Comparison of ENCODE assay signal across 17 cellular contexts in genomic region chr2:28654981-28655322, GRCh38.
DNase-seq lines count a peak whose midpoint lies in the region; ATAC-seq, FAIRE-seq and TF ChIP-seq lines count a peak whose summit lies in the region.
"Had no signal": no experiment of that assay in that cellular context is flagged by ENCODE, and none has a peak within 500 bp of the region (broad histone marks: within the 10 kb centered on the region; RNA-seq: fewer than 3 reads in every experiment).

No MANE protein-coding gene starts in this region.

- H3K4ac ChIP-seq in IMR-90 (ENCODE audit: low read depth, low read length) = peak overlapping the region; percentile 9; the same call in 1 of the 2 replicates

- H3K4me3 Mint-ChIP-seq in activated T-helper 17 cell treated with anti-CD3 and anti-CD28 coated beads, Interleukin-2, amount 50 U/mL, for 72 hours = no peak overlapping the region
- H3K4me3 Mint-ChIP-seq: B cell had no signal

- TF ChIP-seq RAD21 in IMR-90 (IDR thresholded peaks at IDR 0.05; ENCODE audit: low read length) = no peak

- peak overlapping the region; percentile 69; the same call in 1 of the 2 replicates for H3K14ac ChIP-seq in IMR-90 (replicated peaks; ENCODE audit: low read depth, low read length)

- H4K91ac ChIP-seq in IMR-90 (ENCODE audit: insufficient read depth, low read depth, low read length) = no peak overlapping the region

- no peak for FAIRE-seq in H54 (lab: Jason Lieb, UNC)
- FAIRE-seq: GM12892 had no signal

- intact Hi-C loops in IMR-90 (cut with micrococcal nuclease) = no loop called here
- intact Hi-C loops in left colon (cut with DNase I, micrococcal nuclease) = no loop called here
- intact Hi-C loops in prostate gland (cut with DNase I) = no loop called here

- POLR2A ChIA-PET in IMR-90 (lab: Charles Lee; ENCODE audit: unreplicated experiment) = interaction anchor here (0.6 kb wide), 1 partner anchor 293 kb away, joined by 8 read pairs; no protein-coding TSS in a partner anchor

- H2BK5ac ChIP-seq in IMR-90 (ENCODE audit: low read depth, low read length, poor library complexity, severe bottlenecking) = no peak overlapping the region

- H3K4me1 Mint-ChIP-seq in activated T-helper 17 cell treated with anti-CD3 and anti-CD28 coated beads, Interleukin-2, amount 50 U/mL, for 72 hours = peaks cover 24% of the 10 kb centered on the region

- ATAC-seq in IMR-90 (ENCODE audit: low read depth) (no peak), left colon (peak; percentile 91)
- ATAC-seq in activated T-helper 17 cell treated with anti-CD3 and anti-CD28 coated beads, Interleukin-2, amount 50 U/mL, for 72 hours (replicated peaks) = no peak
- ATAC-seq: sciatic nerve had no signal

- H2AK5ac ChIP-seq in IMR-90 (ENCODE audit: low read depth, low read length) = no peak overlapping the region

- CTCF ChIA-PET in IMR-90 (lab: Yijun Ruan, JAX) = no interaction called here

- peaks cover 7% of the 10 kb centered on the region; the same call in 1 of the 2 replicates for H3K9me1 ChIP-seq in IMR-90 (ENCODE audit: insufficient read depth, low read length)

- no TSS peak for BruUV-seq in IMR-90 (replicated peaks; lab: Mats Ljungman, UMichigan)

- WGBS in IMR-90 (ENCODE audit: extremely low coverage in 2 of 2, insufficient read length in 1 of 2), 2 experiments = no CpG with 5 or more reads among the region's 2 CpGs
- WGBS in prostate gland = 30% methylated on average over 2 of the region's 2 CpGs

- no peak overlapping the region; the same call in 1 of the 2 replicates for H3K18ac ChIP-seq in IMR-90 (ENCODE audit: low read depth, low read length)

- H4K5ac ChIP-seq in IMR-90 (ENCODE audit: low read depth, low read length) = no peak overlapping the region

- no peak overlapping the region for H2AK9ac ChIP-seq in IMR-90 (replicated peaks; ENCODE audit: low read depth, low read length, poor library complexity)

- no peak overlapping the region for H2BK120ac ChIP-seq in IMR-90 (ENCODE audit: low read depth, low read length)

- in situ Hi-C loops in IMR-90 (cut with MboI; ENCODE audit: low sequenced_read_pairs) = no loop called here

- H3K27me3 Mint-ChIP-seq in activated T-helper 17 cell treated with anti-CD3 and anti-CD28 coated beads, Interleukin-2, amount 50 U/mL, for 72 hours = no peaks in the 10 kb centered on the region
- H3K27me3 Mint-ChIP-seq: B cell had no signal

- H2BK15ac ChIP-seq in IMR-90 (ENCODE audit: low read depth, low read length) = peak overlapping the region; percentile 57; the same call in 1 of the 3 replicates

- TF ChIP-seq CTCF in IMR-90 (conservative IDR thresholded peaks at IDR 0.05; ENCODE audit: low read depth, low read length) (no peak), prostate gland (IDR thresholded peaks at IDR 0.05) (no peak)

- H3K36me3 ChIP-seq in IMR-90 (ENCODE audit: control insufficient read depth, insufficient read depth, low read length) (no peaks in the 10 kb centered on the region), prostate gland (no peaks in the 10 kb centered on the region)
- H3K36me3 ChIP-seq: ascending aorta, MG63 had no signal

- H2BK20ac ChIP-seq in IMR-90 (ENCODE audit: low read depth, low read length) = no peak overlapping the region

- dilution Hi-C loops in IMR-90 (cut with HindIII; ENCODE audit: low sequenced_read_pairs, unreplicated experiment) = no loop called here

- H3K56ac ChIP-seq in IMR-90 (ENCODE audit: extremely low read depth, insufficient read depth, low read length) = no peak overlapping the region

- H3K27me3 ChIP-seq in IMR-90 (ENCODE audit: control insufficient read depth, insufficient read depth, low read length) (no peaks in the 10 kb centered on the region), prostate gland (replicated peaks; ENCODE audit: insufficient read depth) (no peaks in the 10 kb centered on the region)
- H3K27me3 ChIP-seq: ascending aorta, MG63 had no signal

- H3K27ac ChIP-seq in IMR-90 (ENCODE audit: insufficient read depth, low read length) (no peak overlapping the region), prostate gland (no peak overlapping the region)
- H3K27ac ChIP-seq: ascending aorta had no signal

- TF ChIP-seq POLR2A in IMR-90 (IDR thresholded peaks at IDR 0.05; ENCODE audit: low read depth, low read length) = no peak
- no peak for TF ChIP-seq POLR2A in H54 (IDR thresholded peaks at IDR 0.05; ENCODE audit: low read depth, low read length)
- no peak for TF ChIP-seq POLR2A in prostate gland (IDR thresholded peaks at IDR 0.05)

- no peaks in the 10 kb centered on the region for H3K9me3 ChIP-seq in IMR-90 (ENCODE audit: control insufficient read depth, insufficient read depth, low read length)
- no peaks in the 10 kb centered on the region for H3K9me3 ChIP-seq in prostate gland
- H3K9me3 ChIP-seq: ascending aorta had no signal

- DNase-seq in IMR-90 = no peak
- DNase-seq in left colon = peak; percentile 71 to 72
- peak; percentile 50 for DNase-seq in renal cortical epithelial cell (ENCODE audit: low read depth)
- no peak for DNase-seq in H54 (ENCODE audit: insufficient read length, low spot score)
- DNase-seq in HPDE6-E6E7 (ENCODE audit: extremely low spot score) = no peak
- DNase-seq in prostate gland (ENCODE audit: low spot score) = no peak
- DNase-seq: activated CD4-positive, alpha-beta T cell treated with anti-CD3 and anti-CD28 coated beads for 4 hours; activated CD8-positive, alpha-beta memory T cell treated with anti-CD3 and anti-CD28 coated beads, Interleukin-2, amount 50 U/mL, for 48 hours; MG63; NCI-H187 treated with DMSO at 0.1 percent for 48 hours; stimulated activated CD4-positive, alpha-beta T cell treated with anti-CD3 and anti-CD28 coated beads, Interleukin-4, amount 100 ng/mL, for 24 hours; stimulated activated CD8-positive, alpha-beta memory T cell treated with anti-CD3 and anti-CD28 coated beads, Interleukin-4, amount 100 ng/mL, for 48 hours had no signal

- no peaks in the 10 kb centered on the region for H3K36me3 Mint-ChIP-seq in activated T-helper 17 cell treated with anti-CD3 and anti-CD28 coated beads, Interleukin-2, amount 50 U/mL, for 72 hours (ENCODE audit: low read depth)

- no peaks in the 10 kb centered on the region for H4K20me1 ChIP-seq in IMR-90 (ENCODE audit: insufficient read depth, low read length)

- no peak overlapping the region for H2AFZ ChIP-seq in IMR-90 (replicated peaks; ENCODE audit: low read length, poor library complexity)

- peak overlapping the region in 1 of 2 experiments; percentile 56; a peak in 1 of 4 replicates for H4K8ac ChIP-seq in IMR-90 (ENCODE audit: low read depth in 2 of 2, low read length in 2 of 2)

- H3K27ac Mint-ChIP-seq in activated T-helper 17 cell treated with anti-CD3 and anti-CD28 coated beads, Interleukin-2, amount 50 U/mL, for 72 hours = peak overlapping the region; percentile 62
- H3K27ac Mint-ChIP-seq: B cell had no signal

- peak overlapping the region; percentile 54; the same call in 1 of the 2 replicates for H3K4me2 ChIP-seq in IMR-90 (ENCODE audit: low read depth, low read length)

- H3K4me3 ChIP-seq in IMR-90 (ENCODE audit: insufficient read depth, low read depth, low read length) (no peak overlapping the region), prostate gland (no peak overlapping the region)
- H3K4me3 ChIP-seq: ascending aorta, MG63 had no signal

- H3K23ac ChIP-seq in IMR-90 (ENCODE audit: low read depth, low read length) = no peak overlapping the region

- no peaks in the 10 kb centered on the region for H3K9me3 Mint-ChIP-seq in activated T-helper 17 cell treated with anti-CD3 and anti-CD28 coated beads, Interleukin-2, amount 50 U/mL, for 72 hours

- peaks cover 15% of the 10 kb centered on the region for H3K4me1 ChIP-seq in IMR-90 (ENCODE audit: control insufficient read depth, insufficient read depth, low read length)
- H3K4me1 ChIP-seq in prostate gland (replicated peaks) = no peaks in the 10 kb centered on the region

- no peaks in the 10 kb centered on the region for H3K79me1 ChIP-seq in IMR-90 (ENCODE audit: low read depth in 1 of 2, low read length in 2 of 2)

- no peak overlapping the region for H3K9ac ChIP-seq in IMR-90 (ENCODE audit: low read depth, low read length)

TF ChIP-seq in IMR-90, 13 proteins besides CTCF, POLR2A, EP300 and RAD21:
- TF ChIP-seq FOS (IDR thresholded peaks at IDR 0.05; ENCODE audit: low read depth, low read length) = no peak
- no peak for TF ChIP-seq MAZ (IDR thresholded peaks at IDR 0.05; ENCODE audit: borderline replicate concordance, low read depth, low read length)
- TF ChIP-seq CEBPB (IDR thresholded peaks at IDR 0.05; ENCODE audit: low read depth, low read length) = no peak
- no peak for TF ChIP-seq SMC3 (IDR thresholded peaks at IDR 0.05; ENCODE audit: low read depth, low read length)
- no peak for TF ChIP-seq BHLHE40 (IDR thresholded peaks at IDR 0.05; ENCODE audit: low read depth, low read length)
- no peak for TF ChIP-seq MAFK (IDR thresholded peaks at IDR 0.05; ENCODE audit: low read depth, low read length)
- no peak for TF ChIP-seq RFX5 (IDR thresholded peaks at IDR 0.05; ENCODE audit: low read depth, low read length)
- TF ChIP-seq NFE2L2 (IDR thresholded peaks at IDR 0.05; ENCODE audit: low read depth, low read length) = no peak
- TF ChIP-seq RCOR1 (IDR thresholded peaks at IDR 0.05; ENCODE audit: insufficient replicate concordance, low read length) = no peak
- TF ChIP-seq, protein P1, sequence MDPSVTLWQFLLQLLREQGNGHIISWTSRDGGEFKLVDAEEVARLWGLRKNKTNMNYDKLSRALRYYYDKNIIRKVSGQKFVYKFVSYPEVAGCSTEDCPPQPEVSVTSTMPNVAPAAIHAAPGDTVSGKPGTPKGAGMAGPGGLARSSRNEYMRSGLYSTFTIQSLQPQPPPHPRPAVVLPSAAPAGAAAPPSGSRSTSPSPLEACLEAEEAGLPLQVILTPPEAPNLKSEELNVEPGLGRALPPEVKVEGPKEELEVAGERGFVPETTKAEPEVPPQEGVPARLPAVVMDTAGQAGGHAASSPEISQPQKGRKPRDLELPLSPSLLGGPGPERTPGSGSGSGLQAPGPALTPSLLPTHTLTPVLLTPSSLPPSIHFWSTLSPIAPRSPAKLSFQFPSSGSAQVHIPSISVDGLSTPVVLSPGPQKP (IDR thresholded peaks at IDR 0.05; ENCODE audit: borderline replicate concordance, low read depth, low read length) = no peak
- TF ChIP-seq, protein P2, sequence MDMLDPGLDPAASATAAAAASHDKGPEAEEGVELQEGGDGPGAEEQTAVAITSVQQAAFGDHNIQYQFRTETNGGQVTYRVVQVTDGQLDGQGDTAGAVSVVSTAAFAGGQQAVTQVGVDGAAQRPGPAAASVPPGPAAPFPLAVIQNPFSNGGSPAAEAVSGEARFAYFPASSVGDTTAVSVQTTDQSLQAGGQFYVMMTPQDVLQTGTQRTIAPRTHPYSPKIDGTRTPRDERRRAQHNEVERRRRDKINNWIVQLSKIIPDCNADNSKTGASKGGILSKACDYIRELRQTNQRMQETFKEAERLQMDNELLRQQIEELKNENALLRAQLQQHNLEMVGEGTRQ (IDR thresholded peaks at IDR 0.05; ENCODE audit: low read depth, low read length) = no peak
- no peak for TF ChIP-seq MXI1 (IDR thresholded peaks at IDR 0.05; ENCODE audit: borderline replicate concordance, low read depth, low read length)
- TF ChIP-seq CHD1 (IDR thresholded peaks at IDR 0.05; ENCODE audit: low read depth, low read length) = no peak

Comparison
In these comparisons a context has a peak if more than half of its experiments do, and no peak if none do; other contexts are left out.
1. DNase-seq: peak in left colon (2 of 2) and renal cortical epithelial cell (single experiment); none in IMR-90 (single experiment), H54 (single experiment), HPDE6-E6E7 (single experiment) and prostate gland (single experiment).